Comparison of ENCODE assay signal across 8 cellular contexts in the genomic region with DNA sequence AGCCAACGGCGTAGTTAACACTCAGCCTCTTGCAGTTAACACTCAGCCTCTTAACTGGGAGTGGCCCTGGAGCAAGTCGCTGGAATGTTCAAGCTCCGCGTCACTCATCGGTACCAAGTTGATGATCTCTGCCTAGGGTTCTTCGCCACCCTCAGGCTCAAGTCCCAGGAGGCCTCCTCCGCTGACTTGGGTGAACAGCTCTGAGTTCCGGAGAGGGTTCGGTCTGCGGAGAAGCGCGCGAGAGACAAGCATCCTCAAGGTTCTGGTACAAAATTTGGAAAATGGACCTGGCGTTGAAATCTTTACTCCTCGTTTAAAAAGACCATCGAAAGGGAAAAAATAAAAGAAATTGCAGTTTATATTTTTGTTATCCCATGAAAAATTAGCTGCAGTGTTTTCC. TPM values are rescaled to one million over a fixed set of nuclear protein-coding genes. Genes with fewer than 3 reads are reported as not detected.
A peak's percentile ranks its signal among the peaks of the same experiment; 100 is the strongest.
DNase-seq lines count a peak whose midpoint lies in the region; ATAC-seq and TF ChIP-seq lines count a peak whose summit lies in the region.

No MANE protein-coding gene starts in this region.

- H3K4ac ChIP-seq in trophoblast cell (ENCODE audit: low read depth, low read length) = no peak overlapping the region

- TF ChIP-seq CTCF in heart left ventricle (IDR thresholded peaks at IDR 0.05) = no peak
- no peak for TF ChIP-seq CTCF in ovary (IDR thresholded peaks at IDR 0.05)

- peaks cover 76% of the 10 kb centered on the region for H3K27me3 Mint-ChIP-seq in activated T-cell treated with anti-CD3 and anti-CD28 coated beads, Interleukin-2, amount 50 U/mL, for 4 hours (ENCODE audit: low read depth)

- H3K9ac ChIP-seq in trophoblast cell (ENCODE audit: low read length) = no peak overlapping the region

- intact Hi-C loops in heart left ventricle (cut with DNase I) = loop anchor here in 6 of 10 donors (2.0 to 5.0 kb wide), 4 partner anchors 52 to 113 kb away; partner anchors contain the start of gene SNRNP48 (in 1 of the 6)
- intact Hi-C loops in ovary (cut with DNase I) = no loop called here

- H3K4me1 Mint-ChIP-seq in activated T-cell treated with anti-CD3 and anti-CD28 coated beads, Interleukin-2, amount 50 U/mL, for 4 hours (ENCODE audit: low read depth) = peaks cover 13% of the 10 kb centered on the region

- H2AFZ ChIP-seq in trophoblast cell (ENCODE audit: insufficient read depth, low read length, poor library complexity) = no peak overlapping the region

- H3K36me3 ChIP-seq in H7 (replicated peaks; ENCODE audit: control insufficient read depth, insufficient read depth, low read length) = no peaks in the 10 kb centered on the region
- H3K36me3 ChIP-seq in heart left ventricle = no peaks in the 10 kb centered on the region
- H3K36me3 ChIP-seq in trophoblast cell (ENCODE audit: control insufficient read depth in 1 of 2, insufficient read depth in 2 of 2, low read length in 2 of 2) = no peaks in the 10 kb centered on the region
- no peaks in the 10 kb centered on the region for H3K36me3 ChIP-seq in ovary

- H3K27ac ChIP-seq in heart left ventricle (peak overlapping the region; percentile 19 to 97 (median 92)), trophoblast cell (ENCODE audit: low read depth, low read length) (no peak overlapping the region), ovary (no peak overlapping the region)

- WGBS in heart left ventricle, 4 donors = 9 to 19% (median 13%) methylated on average over 17 of the region's 17 CpGs
- no CpG with 5 or more reads among the region's 17 CpGs for WGBS in trophoblast cell (ENCODE audit: extremely low coverage, insufficient coverage, insufficient read length)
- 20 to 22% (median 20%) methylated on average over 17 of the region's 17 CpGs for WGBS in ovary, 3 donors

- H3K4me1 ChIP-seq in heart left ventricle (peaks cover 0 to 29% (median 5%) of the 10 kb centered on the region in 12 donors), trophoblast cell (ENCODE audit: control insufficient read depth in 1 of 2, insufficient read depth in 2 of 2, low read length in 2 of 2) (peaks cover 5 to 8% of the 10 kb centered on the region in 2 experiments), ovary (ENCODE audit: insufficient read depth) (peaks cover 3% of the 10 kb centered on the region)

- no peak for TF ChIP-seq EP300 in ovary (IDR thresholded peaks at IDR 0.05)

- peak overlapping the region; percentile 5 for H2BK120ac ChIP-seq in trophoblast cell (ENCODE audit: insufficient read depth, low read length, poor library complexity)

- TF ChIP-seq POLR2A in heart left ventricle (IDR thresholded peaks at IDR 0.05) (no peak), ovary (IDR thresholded peaks at IDR 0.05) (no peak)

- H3K9me3 ChIP-seq in heart left ventricle (no peaks in the 10 kb centered on the region), trophoblast cell (ENCODE audit: insufficient read depth, low read depth, low read length) (no peaks in the 10 kb centered on the region), ovary (no peaks in the 10 kb centered on the region)

- peak overlapping the region; percentile 10 for H2BK12ac ChIP-seq in trophoblast cell (ENCODE audit: low read length)

- no peak overlapping the region for H4K12ac ChIP-seq in trophoblast cell (ENCODE audit: low read depth, low read length)

- H2AK5ac ChIP-seq in trophoblast cell (ENCODE audit: low read length) = no peak overlapping the region

- peak overlapping the region; percentile 54 for H3K4me3 Mint-ChIP-seq in activated T-cell treated with anti-CD3 and anti-CD28 coated beads, Interleukin-2, amount 50 U/mL, for 4 hours

- ATAC-seq in activated T-cell treated with anti-CD3 and anti-CD28 coated beads, Interleukin-2, amount 50 U/mL, for 4 hours = no peak
- ATAC-seq in heart left ventricle (peak; percentile 45 to 61 (median 53)), GM21723 (IDR thresholded peaks at IDR 0.05; ENCODE audit: unreplicated experiment) (no peak)

- no peak overlapping the region for H3K23ac ChIP-seq in trophoblast cell (ENCODE audit: low read length)

- H3K9me3 Mint-ChIP-seq in activated T-cell treated with anti-CD3 and anti-CD28 coated beads, Interleukin-2, amount 50 U/mL, for 4 hours = no peaks in the 10 kb centered on the region

- H3K79me1 ChIP-seq in trophoblast cell (ENCODE audit: low read length) = peaks cover 23% of the 10 kb centered on the region

- H3K4me2 ChIP-seq in trophoblast cell (ENCODE audit: low read length) = peak overlapping the region; percentile 43

- no peak overlapping the region for H3K18ac ChIP-seq in trophoblast cell (ENCODE audit: low read length)

- H3K27me3 ChIP-seq in H7 (ENCODE audit: control insufficient read depth, insufficient read depth, low read length) (peaks cover 17% of the 10 kb centered on the region), heart left ventricle (peaks cover 0 to 97% (median 35%) of the 10 kb centered on the region in 9 donors), trophoblast cell (ENCODE audit: insufficient read depth, low read length) (no peaks in the 10 kb centered on the region), ovary (no peaks in the 10 kb centered on the region)

- DNase-seq in H7 = peak; percentile 54
- DNase-seq in activated T-cell treated with anti-CD3 and anti-CD28 coated beads, Interleukin-2, amount 50 U/mL, for 4 hours = no peak
- peak in 4 of 5 donors; percentile 44 to 78 (median 74) for DNase-seq in heart left ventricle
- peak; percentile 93 for DNase-seq in trophoblast cell
- DNase-seq in ovary = no peak
- no peak for DNase-seq in SW480 (ENCODE audit: low spot score)
- DNase-seq in SKM-1 (lab: John Stamatoyannopoulos, UW; ENCODE audit: unreplicated experiment) = no peak

- H4K91ac ChIP-seq in trophoblast cell (ENCODE audit: low read depth, low read length) = no peak overlapping the region

- H4K8ac ChIP-seq in trophoblast cell (ENCODE audit: low read depth, low read length) = peak overlapping the region; percentile 57

- H3K79me2 ChIP-seq in trophoblast cell (ENCODE audit: control insufficient read depth, insufficient read depth, low read length, poor library complexity) = peaks cover 24% of the 10 kb centered on the region

- H3K36me3 Mint-ChIP-seq in activated T-cell treated with anti-CD3 and anti-CD28 coated beads, Interleukin-2, amount 50 U/mL, for 4 hours (ENCODE audit: insufficient read depth) = no peaks in the 10 kb centered on the region

- H3K4me3 ChIP-seq in H7 (ENCODE audit: insufficient read depth, low read depth, low read length) (peak overlapping the region; percentile 93), heart left ventricle (peak overlapping the region; percentile 59 to 83 (median 70)), trophoblast cell (ENCODE audit: low read depth, low read length) (peak overlapping the region; percentile 38), ovary (no peak overlapping the region)

- no peak overlapping the region for H2BK5ac ChIP-seq in trophoblast cell (ENCODE audit: low read depth, low read length, poor library complexity)

- H3K14ac ChIP-seq in trophoblast cell (ENCODE audit: low read length) = peak overlapping the region; percentile 8

RNA-seq across cellular contexts. Expression of gene DSP, which starts 0.9 kb away (rescaled TPM):
- 33.9 and 58.0 TPM in 2 replicates for total RNA-seq in H7 (2014; rRNA removed; shearing (Covaris generic))
- under 1 TPM; 0.14 to 0.29 (median 0.23) TPM for total RNA-seq in activated T-cell treated with anti-CD3 and anti-CD28 coated beads, Interleukin-2, amount 50 U/mL, for 4 hours
- total RNA-seq in heart left ventricle (100 to 1,000 TPM; 238 to 373 (median 337) TPM), ovary (10 to 100 TPM in 1 of 7 donors, 1 to 10 TPM in 6; 2.1 to 65.7 (median 6.7) TPM)
- polyA plus RNA-seq in heart left ventricle (100 to 1,000 TPM in 1 of 2 donors, 10 to 100 TPM in 1; 81.9 to 130 TPM), ovary (10 to 100 TPM in 1 of 2 donors, 1 to 10 TPM in 1; 4.4 to 12.7 TPM)
- polyA plus RNA-seq in trophoblast cell (2013) = 170 and 176 TPM in 2 replicates

RNA-seq across cellular contexts. Expression of gene SNRNP48, which starts 49.4 kb away (rescaled TPM):
- total RNA-seq in H7 (2014; rRNA removed; shearing (Covaris generic)) = 12.2 and 18.9 TPM in 2 replicates
- 10 to 100 TPM; 12.2 to 14.2 (median 12.5) TPM for total RNA-seq in activated T-cell treated with anti-CD3 and anti-CD28 coated beads, Interleukin-2, amount 50 U/mL, for 4 hours
- total RNA-seq in heart left ventricle = 10 to 100 TPM in 7 of 9 donors, 1 to 10 TPM in 2; 8.2 to 25.8 (median 13.3) TPM
- 10 to 100 TPM in 1 of 2 donors, 1 to 10 TPM in 1; 9.0 to 20.4 TPM for polyA plus RNA-seq in heart left ventricle
- polyA plus RNA-seq in trophoblast cell (2013) = 11.8 and 12.3 TPM in 2 replicates
- total RNA-seq in ovary = 10 to 100 TPM in 6 of 7 donors, 1 to 10 TPM in 1; 8.6 to 19.6 (median 12.3) TPM
- 10 to 100 TPM in 1 of 2 donors, 1 to 10 TPM in 1; 9.8 to 11.7 TPM for polyA plus RNA-seq in ovary

Comparison
In these comparisons a context has a peak if more than half of its experiments do, and no peak if none do; other contexts are left out.
1. DNase-seq: peak in H7 (single experiment), heart left ventricle (4 of 5) and trophoblast cell (2 of 2); none in activated T-cell treated with anti-CD3 and anti-CD28 coated beads, Interleukin-2, amount 50 U/mL, for 4 hours (single experiment), ovary (0 of 5), SW480 (single experiment) and SKM-1 (single experiment).
2. ATAC-seq: peak in heart left ventricle (4 of 4); none in activated T-cell treated with anti-CD3 and anti-CD28 coated beads, Interleukin-2, amount 50 U/mL, for 4 hours (0 of 2) and GM21723 (single experiment).
3. H3K27ac ChIP-seq: peak in heart left ventricle (12 of 12); none in trophoblast cell (single experiment) and ovary (0 of 2).
4. intact Hi-C loops: an anchor here in heart left ventricle (2.0 to 5.0 kb wide); none called in ovary.